Comparison of ENCODE assay signal across 8 cellular contexts in the genomic region with DNA sequence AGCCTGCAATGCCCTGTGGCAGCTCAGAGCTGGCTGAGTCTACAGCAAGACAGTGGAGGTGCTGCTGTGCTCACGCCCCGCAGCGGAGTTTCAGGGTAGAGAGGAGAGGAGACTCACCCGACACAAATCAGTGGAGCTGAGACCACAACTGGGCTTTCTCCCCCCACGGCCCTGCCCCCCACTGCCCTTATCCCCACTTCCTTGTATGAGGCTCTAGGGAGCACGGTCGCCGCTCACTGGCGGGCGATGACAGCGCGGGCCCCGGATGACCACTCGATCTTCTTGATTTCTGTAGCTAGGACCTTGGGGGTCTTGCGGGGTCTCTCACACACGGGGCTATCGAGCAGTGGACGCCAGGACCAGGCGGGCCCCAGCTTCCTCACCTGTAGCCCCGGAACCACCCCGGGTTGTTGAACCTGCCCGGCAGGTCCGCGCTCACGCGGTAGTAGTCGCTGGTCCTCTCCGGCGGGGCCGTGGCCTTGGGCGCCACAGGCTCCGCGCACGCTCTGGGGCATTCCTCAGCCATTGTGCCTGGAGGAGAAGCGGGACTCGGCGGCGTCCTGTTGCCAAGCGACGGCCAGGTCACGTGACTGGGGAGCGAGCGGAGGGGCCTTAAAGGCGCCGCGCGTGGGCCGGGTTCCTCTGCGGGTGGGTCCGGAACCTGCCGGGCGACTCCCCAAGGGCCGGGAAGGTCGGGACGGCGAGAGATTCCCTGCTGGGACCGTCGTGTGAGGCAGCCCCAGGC. TPM values are rescaled to one million over a fixed set of nuclear protein-coding genes. Genes with fewer than 3 reads are reported as not detected.
DNase-seq lines count a peak whose midpoint lies in the region; ATAC-seq and TF ChIP-seq lines count a peak whose summit lies in the region.

No MANE protein-coding gene starts in this region.

- peak overlapping the region; percentile 98 for H3K4me2 ChIP-seq in Karpas-422 (ENCODE audit: low read depth, low read length, poor library complexity, severe bottlenecking)

- no peak for TF ChIP-seq CTCF in nephron (IDR thresholded peaks at IDR 0.05; ENCODE audit: unreplicated experiment in 3 of 3)

- H4K20me1 ChIP-seq in Karpas-422 (ENCODE audit: insufficient read depth, low read depth, low read length), result peaks cover 32% of the 10 kb centered on the region

- H3K9me2 ChIP-seq in Karpas-422 (replicated peaks; ENCODE audit: insufficient read depth, low read length), result no peaks in the 10 kb centered on the region

- H3K4me3 ChIP-seq in Karpas-422 (ENCODE audit: low read length), result peak overlapping the region; percentile 98

- H3K79me2 ChIP-seq in Karpas-422 (ENCODE audit: low read length), result peaks cover 22% of the 10 kb centered on the region

- peak overlapping the region; percentile 99 for H3K9ac ChIP-seq in Karpas-422 (ENCODE audit: low read length)

- no peak overlapping the region for H3K27ac ChIP-seq in Karpas-422 (ENCODE audit: low read length)

- ATAC-seq in GM21360 (IDR thresholded peaks at IDR 0.05; ENCODE audit: unreplicated experiment), result peak; percentile 39
- ATAC-seq in stimulated activated naive B cell treated with anti-CD40 and anti-IgM and Interleukin-4, amounts not matched to agents 10 μg/mL and 1 μg/mL and 100 μg/mL, for 72 hours (replicated peaks), result peak; percentile 63 to 68

- peaks cover 23% of the 10 kb centered on the region for H3K4me1 ChIP-seq in Karpas-422 (ENCODE audit: low read length)

- no peaks in the 10 kb centered on the region for H3K9me3 ChIP-seq in Karpas-422 (ENCODE audit: low read length)

- H3K9me3 Mint-ChIP-seq in nephron, result no peaks in the 10 kb centered on the region
- H3K9me3 Mint-ChIP-seq in stimulated activated naive B cell treated with anti-CD40 and anti-IgM and Interleukin-4, amounts not matched to agents 10 μg/mL and 1 μg/mL and 100 μg/mL, for 72 hours, result no peaks in the 10 kb centered on the region

- no peaks in the 10 kb centered on the region for H3K27me3 ChIP-seq in Karpas-422 (ENCODE audit: low read length)

- DNase-seq in AG20443 (ENCODE audit: low spot score) (peak; percentile 94), Karpas-422 (peak; percentile 87), RPMI7951 (ENCODE audit: low read depth) (peak; percentile 74), fibroblast of the conjunctiva (ENCODE audit: low read depth) (peak; percentile 75)
- DNase-seq in activated effector memory CD4-positive, alpha-beta T cell treated with Interleukin-2 at 50 U/mL for 16 hours, result peak; percentile 82
- DNase-seq in stimulated activated naive B cell treated with anti-CD40 and anti-IgM and Interleukin-4, amounts not matched to agents 10 μg/mL and 1 μg/mL and 100 μg/mL, for 72 hours, result peak; percentile 84

- H3K4me1 Mint-ChIP-seq in nephron, result peaks cover 5% of the 10 kb centered on the region
- peaks cover 19 to 35% of the 10 kb centered on the region in 2 donors for H3K4me1 Mint-ChIP-seq in stimulated activated naive B cell treated with anti-CD40 and anti-IgM and Interleukin-4, amounts not matched to agents 10 μg/mL and 1 μg/mL and 100 μg/mL, for 72 hours

- peaks cover 15% of the 10 kb centered on the region for H3K36me3 Mint-ChIP-seq in nephron (ENCODE audit: low read depth)
- peaks cover 22 to 34% of the 10 kb centered on the region in 2 donors for H3K36me3 Mint-ChIP-seq in stimulated activated naive B cell treated with anti-CD40 and anti-IgM and Interleukin-4, amounts not matched to agents 10 μg/mL and 1 μg/mL and 100 μg/mL, for 72 hours

- H3K4me3 Mint-ChIP-seq in nephron, result peak overlapping the region; percentile 82 to 94 (median 93)
- H3K4me3 Mint-ChIP-seq in stimulated activated naive B cell treated with anti-CD40 and anti-IgM and Interleukin-4, amounts not matched to agents 10 μg/mL and 1 μg/mL and 100 μg/mL, for 72 hours, result peak overlapping the region; percentile 89 to 96

- H2AFZ ChIP-seq in Karpas-422 (ENCODE audit: low read length), result peak overlapping the region; percentile 92

- H3K36me3 ChIP-seq in Karpas-422 (ENCODE audit: insufficient read depth, low read length), result peaks cover 4% of the 10 kb centered on the region

- H3K27ac Mint-ChIP-seq in nephron, result peak overlapping the region in 1 of 3 experiments; percentile 71
- peak overlapping the region; percentile 75 for H3K27ac Mint-ChIP-seq in stimulated activated naive B cell treated with anti-CD40 and anti-IgM and Interleukin-4, amounts not matched to agents 10 μg/mL and 1 μg/mL and 100 μg/mL, for 72 hours

- H3K27me3 Mint-ChIP-seq in nephron (ENCODE audit: low read depth), result no peaks in the 10 kb centered on the region
- peaks cover 13 to 18% of the 10 kb centered on the region in 2 donors for H3K27me3 Mint-ChIP-seq in stimulated activated naive B cell treated with anti-CD40 and anti-IgM and Interleukin-4, amounts not matched to agents 10 μg/mL and 1 μg/mL and 100 μg/mL, for 72 hours

RNA-seq across cellular contexts. Expression of a gene that starts 1.0 kb away (rescaled TPM):
- total RNA-seq in Karpas-422 (2014; rRNA removed; shearing (Covaris generic); ENCODE audit: low replicate concordance), result 47.9 and 51.9 TPM in 2 replicates
- total RNA-seq in RPMI7951 (2014; rRNA removed; shearing (Covaris generic)), result 18.1 and 25.2 TPM in 2 replicates

RNA-seq across cellular contexts. Expression of a gene that starts 19.9 kb away (rescaled TPM):
- 0.22 and 1.2 TPM in 2 replicates for total RNA-seq in Karpas-422 (2014; rRNA removed; shearing (Covaris generic); ENCODE audit: low replicate concordance)
- 0.24 and 0.68 TPM in 2 replicates for total RNA-seq in RPMI7951 (2014; rRNA removed; shearing (Covaris generic))

RNA-seq across cellular contexts. Expression of a gene that starts 21.7 kb away (rescaled TPM):
- not detected in 2 replicates for total RNA-seq in Karpas-422 (2014; rRNA removed; shearing (Covaris generic); ENCODE audit: low replicate concordance)
- total RNA-seq in RPMI7951 (2014; rRNA removed; shearing (Covaris generic)), result not detected in 2 replicates

RNA-seq across cellular contexts. Expression of a gene that starts 46.4 kb away (rescaled TPM):
- total RNA-seq in Karpas-422 (2014; rRNA removed; shearing (Covaris generic); ENCODE audit: low replicate concordance), result not detected in 2 replicates
- total RNA-seq in RPMI7951 (2014; rRNA removed; shearing (Covaris generic)), result not detected in 2 replicates
